In genomic region chr1:41479000-41479807, GRCh38 we compare ENCODE assay signal across 1 cellular context.
TF ChIP-seq lines count a peak whose summit lies in the region.

No MANE protein-coding gene starts in this region.

TF ChIP-seq in IMR-90, 13 proteins besides CTCF, POLR2A, EP300 and RAD21 (continued from another document):
- no peak for TF ChIP-seq ELK1 (IDR thresholded peaks at IDR 0.05; ENCODE audit: borderline replicate concordance, low read depth, low read length)
- no peak for TF ChIP-seq MAFK (IDR thresholded peaks at IDR 0.05; ENCODE audit: low read depth, low read length)
- no peak for TF ChIP-seq RCOR1 (IDR thresholded peaks at IDR 0.05; ENCODE audit: insufficient replicate concordance, low read length)
- TF ChIP-seq NFE2L2 (IDR thresholded peaks at IDR 0.05; ENCODE audit: low read depth, low read length): no peak
- TF ChIP-seq MXI1 (IDR thresholded peaks at IDR 0.05; ENCODE audit: borderline replicate concordance, low read depth, low read length): no peak
- no peak for TF ChIP-seq USF2 (IDR thresholded peaks at IDR 0.05; ENCODE audit: low read depth, low read length)
- TF ChIP-seq MAZ (IDR thresholded peaks at IDR 0.05; ENCODE audit: borderline replicate concordance, low read depth, low read length): no peak
- no peak for TF ChIP-seq SMC3 (IDR thresholded peaks at IDR 0.05; ENCODE audit: low read depth, low read length)
- TF ChIP-seq CEBPB (IDR thresholded peaks at IDR 0.05; ENCODE audit: low read depth, low read length): no peak
- no peak for TF ChIP-seq CHD1 (IDR thresholded peaks at IDR 0.05; ENCODE audit: low read depth, low read length)
- no peak for TF ChIP-seq FOS (IDR thresholded peaks at IDR 0.05; ENCODE audit: low read depth, low read length)
